In genomic region chr2:230323385-230324106, GRCh38 we compare ENCODE assay signal across 1 cellular context.
TF ChIP-seq lines count a peak whose summit lies in the region.

No MANE protein-coding gene starts in this region.

TF ChIP-seq in HepG2, 621 proteins besides CTCF, POLR2A, EP300 and RAD21 (continued from another document and continues in another):
- no peak for TF ChIP-seq MBD4 (IDR thresholded peaks at IDR 0.05; ENCODE audit: borderline replicate concordance, low read length)
- TF ChIP-seq ZNF782 (CRISPR knock-in tag; IDR thresholded peaks at IDR 0.05; ENCODE audit: borderline replicate concordance), result no peak
- TF ChIP-seq MXD3 (CRISPR knock-in tag; IDR thresholded peaks at IDR 0.05), result peak; percentile 41; the same call in 1 of the 2 replicates
- peak; percentile 70; the same call in 1 of the 2 replicates for TF ChIP-seq EHMT2 (IDR thresholded peaks at IDR 0.05; ENCODE audit: borderline replicate concordance, low read depth, low read length)
- TF ChIP-seq, protein P1, sequence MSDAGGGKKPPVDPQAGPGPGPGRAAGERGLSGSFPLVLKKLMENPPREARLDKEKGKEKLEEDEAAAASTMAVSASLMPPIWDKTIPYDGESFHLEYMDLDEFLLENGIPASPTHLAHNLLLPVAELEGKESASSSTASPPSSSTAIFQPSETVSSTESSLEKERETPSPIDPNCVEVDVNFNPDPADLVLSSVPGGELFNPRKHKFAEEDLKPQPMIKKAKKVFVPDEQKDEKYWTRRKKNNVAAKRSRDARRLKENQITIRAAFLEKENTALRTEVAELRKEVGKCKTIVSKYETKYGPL (CRISPR knock-in tag; IDR thresholded peaks at IDR 0.05), result no peak
- TF ChIP-seq, protein P2, sequence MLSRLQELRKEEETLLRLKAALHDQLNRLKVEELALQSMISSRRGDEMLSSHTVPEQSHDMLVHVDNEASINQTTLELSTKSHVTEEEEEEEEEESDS (CRISPR knock-in tag; IDR thresholded peaks at IDR 0.05; ENCODE audit: borderline replicate concordance), result 0 out of 2 replicates have a peak, but pooled peaks have one; percentile 21
- 0 out of 2 replicates have a peak, but pooled peaks have one; percentile 41 for TF ChIP-seq ETV6 (CRISPR knock-in tag; conservative IDR thresholded peaks at IDR 0.05)
- TF ChIP-seq SNAI1 (CRISPR knock-in tag; IDR thresholded peaks at IDR 0.05; ENCODE audit: borderline replicate concordance), result no peak
- TF ChIP-seq HOXD1 (CRISPR knock-in tag; IDR thresholded peaks at IDR 0.05), result peak; percentile 47; the same call in 1 of the 2 replicates
- TF ChIP-seq ZNF263 (CRISPR knock-in tag; IDR thresholded peaks at IDR 0.05), result peak; percentile 53
- no peak for TF ChIP-seq ZNF484 (CRISPR knock-in tag; IDR thresholded peaks at IDR 0.05; ENCODE audit: borderline replicate concordance, low read depth)
- TF ChIP-seq, protein P3, sequence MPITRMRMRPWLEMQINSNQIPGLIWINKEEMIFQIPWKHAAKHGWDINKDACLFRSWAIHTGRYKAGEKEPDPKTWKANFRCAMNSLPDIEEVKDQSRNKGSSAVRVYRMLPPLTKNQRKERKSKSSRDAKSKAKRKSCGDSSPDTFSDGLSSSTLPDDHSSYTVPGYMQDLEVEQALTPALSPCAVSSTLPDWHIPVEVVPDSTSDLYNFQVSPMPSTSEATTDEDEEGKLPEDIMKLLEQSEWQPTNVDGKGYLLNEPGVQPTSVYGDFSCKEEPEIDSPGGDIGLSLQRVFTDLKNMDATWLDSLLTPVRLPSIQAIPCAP (CRISPR knock-in tag; IDR thresholded peaks at IDR 0.05; ENCODE audit: low read depth), result no peak
- no peak for TF ChIP-seq CHD2 (IDR thresholded peaks at IDR 0.05; ENCODE audit: low read depth, low read length)
- TF ChIP-seq SP1 (IDR thresholded peaks at IDR 0.05), result no peak
- peak; percentile 98 for TF ChIP-seq SP1 (CRISPR knock-in tag; IDR thresholded peaks at IDR 0.05)
- TF ChIP-seq PHF8 (CRISPR knock-in tag; IDR thresholded peaks at IDR 0.05), result peak; percentile 64; the same call in 1 of the 2 replicates
- no peak for TF ChIP-seq NONO (IDR thresholded peaks at IDR 0.05)
- TF ChIP-seq NONO (CRISPR knock-in tag; conservative IDR thresholded peaks at IDR 0.05), result 0 out of 2 replicates have a peak, but pooled peaks have one; percentile 29
- peak; percentile 65 for TF ChIP-seq PATZ1 (CRISPR knock-in tag; IDR thresholded peaks at IDR 0.05)
- TF ChIP-seq ZNF777 (CRISPR knock-in tag; IDR thresholded peaks at IDR 0.05), result peak; percentile 56; the same call in 1 of the 2 replicates
- TF ChIP-seq WIZ (CRISPR knock-in tag; IDR thresholded peaks at IDR 0.05), result 0 out of 2 replicates have a peak, but pooled peaks have one; percentile 59
- TF ChIP-seq, protein P4, sequence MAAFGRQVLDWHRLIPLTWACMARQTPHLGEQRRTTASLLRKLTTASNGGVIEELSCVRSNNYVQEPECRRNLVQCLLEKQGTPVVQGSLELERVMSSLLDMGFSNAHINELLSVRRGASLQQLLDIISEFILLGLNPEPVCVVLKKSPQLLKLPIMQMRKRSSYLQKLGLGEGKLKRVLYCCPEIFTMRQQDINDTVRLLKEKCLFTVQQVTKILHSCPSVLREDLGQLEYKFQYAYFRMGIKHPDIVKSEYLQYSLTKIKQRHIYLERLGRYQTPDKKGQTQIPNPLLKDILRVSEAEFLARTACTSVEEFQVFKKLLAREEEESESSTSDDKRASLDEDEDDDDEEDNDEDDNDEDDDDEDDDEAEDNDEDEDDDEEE (CRISPR knock-in tag; IDR thresholded peaks at IDR 0.05), result peak; percentile 82; the same call in 1 of the 2 replicates
- TF ChIP-seq HCFC1 (IDR thresholded peaks at IDR 0.05; ENCODE audit: low read depth, low read length), result 0 out of 2 replicates have a peak, but pooled peaks have one; percentile 35
- TF ChIP-seq, protein P5, sequence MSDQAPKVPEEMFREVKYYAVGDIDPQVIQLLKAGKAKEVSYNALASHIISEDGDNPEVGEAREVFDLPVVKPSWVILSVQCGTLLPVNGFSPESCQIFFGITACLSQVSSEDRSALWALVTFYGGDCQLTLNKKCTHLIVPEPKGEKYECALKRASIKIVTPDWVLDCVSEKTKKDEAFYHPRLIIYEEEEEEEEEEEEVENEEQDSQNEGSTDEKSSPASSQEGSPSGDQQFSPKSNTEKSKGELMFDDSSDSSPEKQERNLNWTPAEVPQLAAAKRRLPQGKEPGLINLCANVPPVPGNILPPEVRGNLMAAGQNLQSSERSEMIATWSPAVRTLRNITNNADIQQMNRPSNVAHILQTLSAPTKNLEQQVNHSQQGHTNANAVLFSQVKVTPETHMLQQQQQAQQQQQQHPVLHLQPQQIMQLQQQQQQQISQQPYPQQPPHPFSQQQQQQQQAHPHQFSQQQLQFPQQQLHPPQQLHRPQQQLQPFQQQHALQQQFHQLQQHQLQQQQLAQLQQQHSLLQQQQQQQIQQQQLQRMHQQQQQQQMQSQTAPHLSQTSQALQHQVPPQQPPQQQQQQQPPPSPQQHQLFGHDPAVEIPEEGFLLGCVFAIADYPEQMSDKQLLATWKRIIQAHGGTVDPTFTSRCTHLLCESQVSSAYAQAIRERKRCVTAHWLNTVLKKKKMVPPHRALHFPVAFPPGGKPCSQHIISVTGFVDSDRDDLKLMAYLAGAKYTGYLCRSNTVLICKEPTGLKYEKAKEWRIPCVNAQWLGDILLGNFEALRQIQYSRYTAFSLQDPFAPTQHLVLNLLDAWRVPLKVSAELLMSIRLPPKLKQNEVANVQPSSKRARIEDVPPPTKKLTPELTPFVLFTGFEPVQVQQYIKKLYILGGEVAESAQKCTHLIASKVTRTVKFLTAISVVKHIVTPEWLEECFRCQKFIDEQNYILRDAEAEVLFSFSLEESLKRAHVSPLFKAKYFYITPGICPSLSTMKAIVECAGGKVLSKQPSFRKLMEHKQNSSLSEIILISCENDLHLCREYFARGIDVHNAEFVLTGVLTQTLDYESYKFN (CRISPR knock-in tag; conservative IDR thresholded peaks at IDR 0.05), result 0 out of 2 replicates have a peak, but pooled peaks have one; percentile 14
- TF ChIP-seq YY1 (IDR thresholded peaks at IDR 0.05; ENCODE audit: insufficient read depth, insufficient replicate concordance, low read depth, low read length), result peak; percentile 90
- TF ChIP-seq, protein P6, sequence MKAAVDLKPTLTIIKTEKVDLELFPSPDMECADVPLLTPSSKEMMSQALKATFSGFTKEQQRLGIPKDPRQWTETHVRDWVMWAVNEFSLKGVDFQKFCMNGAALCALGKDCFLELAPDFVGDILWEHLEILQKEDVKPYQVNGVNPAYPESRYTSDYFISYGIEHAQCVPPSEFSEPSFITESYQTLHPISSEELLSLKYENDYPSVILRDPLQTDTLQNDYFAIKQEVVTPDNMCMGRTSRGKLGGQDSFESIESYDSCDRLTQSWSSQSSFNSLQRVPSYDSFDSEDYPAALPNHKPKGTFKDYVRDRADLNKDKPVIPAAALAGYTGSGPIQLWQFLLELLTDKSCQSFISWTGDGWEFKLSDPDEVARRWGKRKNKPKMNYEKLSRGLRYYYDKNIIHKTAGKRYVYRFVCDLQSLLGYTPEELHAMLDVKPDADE (CRISPR knock-in tag; IDR thresholded peaks at IDR 0.05), result no peak
- TF ChIP-seq, protein P7, sequence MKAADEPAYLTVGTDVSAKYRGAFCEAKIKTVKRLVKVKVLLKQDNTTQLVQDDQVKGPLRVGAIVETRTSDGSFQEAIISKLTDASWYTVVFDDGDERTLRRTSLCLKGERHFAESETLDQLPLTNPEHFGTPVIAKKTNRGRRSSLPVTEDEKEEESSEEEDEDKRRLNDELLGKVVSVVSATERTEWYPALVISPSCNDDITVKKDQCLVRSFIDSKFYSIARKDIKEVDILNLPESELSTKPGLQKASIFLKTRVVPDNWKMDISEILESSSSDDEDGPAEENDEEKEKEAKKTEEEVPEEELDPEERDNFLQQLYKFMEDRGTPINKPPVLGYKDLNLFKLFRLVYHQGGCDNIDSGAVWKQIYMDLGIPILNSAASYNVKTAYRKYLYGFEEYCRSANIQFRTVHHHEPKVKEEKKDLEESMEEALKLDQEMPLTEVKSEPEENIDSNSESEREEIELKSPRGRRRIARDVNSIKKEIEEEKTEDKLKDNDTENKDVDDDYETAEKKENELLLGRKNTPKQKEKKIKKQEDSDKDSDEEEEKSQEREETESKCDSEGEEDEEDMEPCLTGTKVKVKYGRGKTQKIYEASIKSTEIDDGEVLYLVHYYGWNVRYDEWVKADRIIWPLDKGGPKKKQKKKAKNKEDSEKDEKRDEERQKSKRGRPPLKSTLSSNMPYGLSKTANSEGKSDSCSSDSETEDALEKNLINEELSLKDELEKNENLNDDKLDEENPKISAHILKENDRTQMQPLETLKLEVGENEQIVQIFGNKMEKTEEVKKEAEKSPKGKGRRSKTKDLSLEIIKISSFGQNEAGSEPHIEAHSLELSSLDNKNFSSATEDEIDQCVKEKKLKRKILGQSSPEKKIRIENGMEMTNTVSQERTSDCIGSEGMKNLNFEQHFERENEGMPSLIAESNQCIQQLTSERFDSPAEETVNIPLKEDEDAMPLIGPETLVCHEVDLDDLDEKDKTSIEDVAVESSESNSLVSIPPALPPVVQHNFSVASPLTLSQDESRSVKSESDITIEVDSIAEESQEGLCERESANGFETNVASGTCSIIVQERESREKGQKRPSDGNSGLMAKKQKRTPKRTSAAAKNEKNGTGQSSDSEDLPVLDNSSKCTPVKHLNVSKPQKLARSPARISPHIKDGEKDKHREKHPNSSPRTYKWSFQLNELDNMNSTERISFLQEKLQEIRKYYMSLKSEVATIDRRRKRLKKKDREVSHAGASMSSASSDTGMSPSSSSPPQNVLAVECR (CRISPR knock-in tag; IDR thresholded peaks at IDR 0.05; ENCODE audit: borderline replicate concordance), result peak; percentile 44; the same call in 1 of the 2 replicates
- TF ChIP-seq DRAP1 (CRISPR knock-in tag; IDR thresholded peaks at IDR 0.05), result no peak
- no peak for TF ChIP-seq ZNF234 (CRISPR knock-in tag; conservative IDR thresholded peaks at IDR 0.05)
- no peak for TF ChIP-seq ZKSCAN8 (CRISPR knock-in tag; IDR thresholded peaks at IDR 0.05; ENCODE audit: borderline replicate concordance)
- 0 out of 2 replicates have a peak, but pooled peaks have one; percentile 25 for TF ChIP-seq ATF3 (CRISPR knock-in tag; IDR thresholded peaks at IDR 0.05)
- TF ChIP-seq TCF7 (IDR thresholded peaks at IDR 0.05; ENCODE audit: low read depth), result no peak
- TF ChIP-seq, protein P8, sequence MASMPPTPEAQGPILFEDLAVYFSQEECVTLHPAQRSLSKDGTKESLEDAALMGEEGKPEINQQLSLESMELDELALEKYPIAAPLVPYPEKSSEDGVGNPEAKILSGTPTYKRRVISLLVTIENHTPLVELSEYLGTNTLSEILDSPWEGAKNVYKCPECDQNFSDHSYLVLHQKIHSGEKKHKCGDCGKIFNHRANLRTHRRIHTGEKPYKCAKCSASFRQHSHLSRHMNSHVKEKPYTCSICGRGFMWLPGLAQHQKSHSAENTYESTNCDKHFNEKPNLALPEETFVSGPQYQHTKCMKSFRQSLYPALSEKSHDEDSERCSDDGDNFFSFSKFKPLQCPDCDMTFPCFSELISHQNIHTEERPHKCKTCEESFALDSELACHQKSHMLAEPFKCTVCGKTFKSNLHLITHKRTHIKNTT (CRISPR knock-in tag; IDR thresholded peaks at IDR 0.05), result no peak
- no peak for TF ChIP-seq ZFP36L2 (CRISPR knock-in tag; IDR thresholded peaks at IDR 0.05)
- TF ChIP-seq ZSCAN5A (CRISPR knock-in tag; IDR thresholded peaks at IDR 0.05; ENCODE audit: borderline replicate concordance), result 0 out of 2 replicates have a peak, but pooled peaks have one; percentile 48
- TF ChIP-seq, protein P9, sequence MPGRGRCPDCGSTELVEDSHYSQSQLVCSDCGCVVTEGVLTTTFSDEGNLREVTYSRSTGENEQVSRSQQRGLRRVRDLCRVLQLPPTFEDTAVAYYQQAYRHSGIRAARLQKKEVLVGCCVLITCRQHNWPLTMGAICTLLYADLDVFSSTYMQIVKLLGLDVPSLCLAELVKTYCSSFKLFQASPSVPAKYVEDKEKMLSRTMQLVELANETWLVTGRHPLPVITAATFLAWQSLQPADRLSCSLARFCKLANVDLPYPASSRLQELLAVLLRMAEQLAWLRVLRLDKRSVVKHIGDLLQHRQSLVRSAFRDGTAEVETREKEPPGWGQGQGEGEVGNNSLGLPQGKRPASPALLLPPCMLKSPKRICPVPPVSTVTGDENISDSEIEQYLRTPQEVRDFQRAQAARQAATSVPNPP (CRISPR knock-in tag; IDR thresholded peaks at IDR 0.05), result no peak
- TF ChIP-seq KAT7 (CRISPR knock-in tag; IDR thresholded peaks at IDR 0.05; ENCODE audit: borderline replicate concordance), result peak; percentile 83; the same call in 1 of the 2 replicates
- TF ChIP-seq FOXK1 (CRISPR knock-in tag; IDR thresholded peaks at IDR 0.05; ENCODE audit: borderline replicate concordance, low read depth), result peak; percentile 52; the same call in 1 of the 2 replicates
- no peak for TF ChIP-seq FOXA1 (IDR thresholded peaks at IDR 0.05)
- peak; percentile 25; the same call in 1 of the 2 replicates for TF ChIP-seq FOXA1 (CRISPR knock-in tag; IDR thresholded peaks at IDR 0.05)
- TF ChIP-seq ZBTB3 (CRISPR knock-in tag; IDR thresholded peaks at IDR 0.05; ENCODE audit: borderline replicate concordance, low read depth), result no peak
- TF ChIP-seq IRF2 (CRISPR knock-in tag; IDR thresholded peaks at IDR 0.05), result peak; percentile 89
